In the genomic region with DNA sequence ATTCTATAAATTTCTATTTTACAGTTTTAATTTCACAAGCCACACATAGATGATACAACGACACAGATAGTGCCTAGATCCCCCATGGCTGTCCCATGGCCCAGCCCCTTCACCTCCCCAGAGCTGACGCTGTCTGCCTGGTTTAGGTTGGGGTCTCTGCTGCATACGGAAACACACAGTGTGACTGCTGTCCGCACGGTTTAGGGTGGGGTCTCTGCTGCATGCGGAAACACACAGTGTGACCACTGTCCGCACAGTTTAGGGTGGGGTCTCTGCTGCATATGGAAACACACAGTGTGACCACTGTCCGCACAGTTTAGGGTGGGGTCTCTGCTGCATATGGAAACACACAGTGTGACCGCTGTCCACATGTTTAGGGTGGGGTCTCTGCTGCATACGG, we compare ENCODE assay signal across 1 cellular context. TPM values are rescaled to one million over a fixed set of nuclear protein-coding genes. Genes with fewer than 3 reads are reported as not detected.
"Had no signal": no experiment of that assay in that cellular context is flagged by ENCODE, and none has a peak within 500 bp of the region (broad histone marks: within the 10 kb centered on the region; RNA-seq: fewer than 3 reads in every experiment).

No MANE protein-coding gene starts in this region.

RNA-seq across cellular contexts. Expression of gene BRSK2, which starts 48.5 kb away (rescaled TPM):
- total RNA-seq: M059J had no signal
